ENCODE assay signal across 1 cellular context in genomic region chr20:47380481-47380880, GRCh38.
TF ChIP-seq lines count a peak whose summit lies in the region.

No MANE protein-coding gene starts in this region.

TF ChIP-seq in HepG2, 621 proteins besides CTCF, POLR2A, EP300 and RAD21 (continued from another document and continues in another):
- TF ChIP-seq PRDM4 (CRISPR knock-in tag; IDR thresholded peaks at IDR 0.05; ENCODE audit: borderline replicate concordance) (no peak), ZNF296 (CRISPR knock-in tag; conservative IDR thresholded peaks at IDR 0.05) (no peak), PRDM10 (CRISPR knock-in tag; IDR thresholded peaks at IDR 0.05; ENCODE audit: low read depth) (0 out of 2 replicates have a peak, but pooled peaks have one; percentile 32), PRDM15 (CRISPR knock-in tag; IDR thresholded peaks at IDR 0.05) (no peak), GATA4 (IDR thresholded peaks at IDR 0.05; ENCODE audit: borderline replicate concordance, low read depth) (no peak), ARNT2 (CRISPR knock-in tag; IDR thresholded peaks at IDR 0.05; ENCODE audit: low read depth) (no peak), HOXA3 (CRISPR knock-in tag; IDR thresholded peaks at IDR 0.05) (no peak), RNF2 (conservative IDR thresholded peaks at IDR 0.05; ENCODE audit: low read depth) (no peak), TFDP1 (CRISPR knock-in tag; IDR thresholded peaks at IDR 0.05; ENCODE audit: borderline replicate concordance) (no peak), DZIP1 (CRISPR knock-in tag; IDR thresholded peaks at IDR 0.05) (no peak), NR0B2 (CRISPR knock-in tag; IDR thresholded peaks at IDR 0.05) (no peak), ZBTB42 (CRISPR knock-in tag; IDR thresholded peaks at IDR 0.05) (no peak), SAP130 (CRISPR knock-in tag; IDR thresholded peaks at IDR 0.05; ENCODE audit: low read depth) (peak; percentile 41), ZNF646 (CRISPR knock-in tag; IDR thresholded peaks at IDR 0.05) (no peak), ZNF639 (CRISPR knock-in tag; conservative IDR thresholded peaks at IDR 0.05) (no peak), MXI1 (IDR thresholded peaks at IDR 0.05; ENCODE audit: borderline replicate concordance, low read depth, low read length) (no peak), ZNF576 (CRISPR knock-in tag; IDR thresholded peaks at IDR 0.05) (no peak), ZNF136 (CRISPR knock-in tag; IDR thresholded peaks at IDR 0.05; ENCODE audit: low read depth) (no peak), TFAP4 (IDR thresholded peaks at IDR 0.05; ENCODE audit: borderline replicate concordance, low read depth) (no peak), RARA (CRISPR knock-in tag; IDR thresholded peaks at IDR 0.05) (peak; percentile 54), ETV6 (CRISPR knock-in tag; conservative IDR thresholded peaks at IDR 0.05) (no peak), KDM1A (CRISPR knock-in tag; IDR thresholded peaks at IDR 0.05) (no peak), TFE3 (CRISPR knock-in tag; IDR thresholded peaks at IDR 0.05) (no peak; the same call in 1 of the 2 replicates)
